14 cellular contexts compared by ENCODE assay signal in the genomic region with DNA sequence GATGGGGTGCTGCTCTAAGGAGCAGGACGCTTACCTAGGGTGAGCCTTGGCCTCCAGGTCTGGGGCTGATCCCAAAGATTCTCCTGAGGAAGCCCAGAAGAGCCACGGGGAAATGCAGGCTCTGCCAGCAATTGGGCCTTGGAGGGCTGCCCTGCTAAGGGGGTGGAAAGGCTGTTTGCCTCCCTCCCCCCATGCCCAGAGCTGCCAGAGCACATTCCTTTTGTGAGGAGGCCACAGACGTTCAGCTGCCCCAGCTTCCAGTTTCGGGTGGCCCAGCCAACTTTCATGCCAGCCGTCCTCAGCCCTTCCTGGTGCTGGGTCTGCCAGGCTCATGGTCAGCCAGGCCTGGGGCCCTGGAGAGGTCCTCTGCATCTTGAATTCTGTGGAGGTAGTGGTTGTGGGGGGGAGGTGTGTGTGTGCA. TPM values are rescaled to one million over a fixed set of nuclear protein-coding genes. Genes with fewer than 3 reads are reported as not detected.
DNase-seq lines count a peak whose midpoint lies in the region; ATAC-seq, FAIRE-seq and TF ChIP-seq lines count a peak whose summit lies in the region.
"Had no signal": no experiment of that assay in that cellular context is flagged by ENCODE, and none has a peak within 500 bp of the region (broad histone marks: within the 10 kb centered on the region; RNA-seq: fewer than 3 reads in every experiment).

No MANE protein-coding gene starts in this region.

- no peak overlapping the region for H3K27ac Mint-ChIP-seq in effector memory CD8-positive, alpha-beta T cell

- CTCF ChIA-PET in H1 (lab: Charles Lee; ENCODE audit: partially characterized antibody): interaction anchor here (0.9 to 14.6 kb wide), 10 partner anchors 10 to 106 kb away, joined by 3 to 151 read pairs (median 31); a partner anchor contains a TSS

- H3K56ac ChIP-seq in H1 (replicated peaks; ENCODE audit: insufficient read length, low read depth, low read length): no peak overlapping the region

- POLR2A ChIA-PET in H1 (lab: Charles Lee; ENCODE audit: partially characterized antibody): interaction anchor here (3.0 kb wide), 1 partner anchor 11 kb away, joined by 12 read pairs; no protein-coding TSS in a partner anchor

- H3K79me1 ChIP-seq in H1 (ENCODE audit: low read depth, low read length): no peaks in the 10 kb centered on the region

- no peak overlapping the region for H2BK5ac ChIP-seq in H1 (ENCODE audit: low read depth, low read length)

- peaks cover 8 to 12% of the 10 kb centered on the region in 2 donors for H3K4me1 Mint-ChIP-seq in effector memory CD8-positive, alpha-beta T cell (ENCODE audit: low read depth in 2 of 2)

- H2AK5ac ChIP-seq in H1 (ENCODE audit: low read depth, low read length): no peak overlapping the region; the same call in 1 of the 2 replicates

- TF ChIP-seq CTCF in H1 (IDR thresholded peaks at IDR 0.05; ENCODE audit: control extremely low read depth in 1 of 3, insufficient read depth in 1 of 3, low read depth in 1 of 3, low read length in 3 of 3): no peak

- no peak overlapping the region for H3K4ac ChIP-seq in H1 (replicated peaks; ENCODE audit: insufficient read length, low read depth, low read length)

- WGBS in H1 (ENCODE audit: extremely low coverage in 1 of 2, insufficient coverage in 1 of 2, insufficient read length in 1 of 2, insufficient replicate concordance in 2 of 2, low coverage in 1 of 2, low lambda C conversion rate in 2 of 2, missing lambda C conversion rate in 1 of 2), 2 experiments: 60% methylated on average over 5 of the region's 5 CpGs; no CpG with 5 or more reads in 1 of the 2 experiments

- no peak overlapping the region; a peak in 1 of 4 replicates for H3K4me2 ChIP-seq in H1 (ENCODE audit: insufficient read depth in 1 of 2, low read depth in 2 of 2, low read length in 2 of 2)

- no peak overlapping the region for H3K14ac ChIP-seq in H1 (ENCODE audit: insufficient read length)

- H2BK15ac ChIP-seq in H1 (ENCODE audit: low read length): no peak overlapping the region

- H3K23ac ChIP-seq in H1 (ENCODE audit: insufficient read length): no peak overlapping the region

- TF ChIP-seq RAD21 in H1 (IDR thresholded peaks at IDR 0.05 in 1 of 2, conservative IDR thresholded peaks at IDR 0.05 in 1 of 2; ENCODE audit: low read depth in 2 of 2, low read length in 2 of 2): no peak

- no peak overlapping the region for H4K8ac ChIP-seq in H1 (ENCODE audit: extremely low read depth, insufficient read depth, low read length)

- peaks cover 3% of the 10 kb centered on the region; the same call in 1 of the 2 replicates for H3K23me2 ChIP-seq in H1 (ENCODE audit: low read depth, low read length)

- TF ChIP-seq POLR2A in H1 (IDR thresholded peaks at IDR 0.05; ENCODE audit: control extremely low read depth in 1 of 2, low read depth in 2 of 2, low read length in 2 of 2): no peak

- H4K20me1 ChIP-seq in H1 (replicated peaks in 1 of 2; ENCODE audit: control insufficient read depth in 1 of 2, insufficient read depth in 2 of 2, low read length in 2 of 2): no peaks in the 10 kb centered on the region

- H3K27me3 Mint-ChIP-seq in effector memory CD8-positive, alpha-beta T cell: peaks cover 20 to 79% of the 10 kb centered on the region in 2 donors

- DNase-seq in 8988T (peak; percentile 7), NCI-H2196 (lab: John Stamatoyannopoulos, UW; ENCODE audit: unreplicated experiment) (peak; percentile 63), H1 (ENCODE audit: low read depth in 1 of 2, low spot score in 2 of 2) (no peak), SJCRH30 (no peak)
- no peak for DNase-seq in effector memory CD8-positive, alpha-beta T cell
- DNase-seq: activated naive CD4-positive, alpha-beta T cell treated with Interleukin-2 at 50 U/mL for 16 hours; BE2C; effector memory CD4-positive, alpha-beta T cell; NCI-H1105 treated with DMSO at 0.1 percent for 48 hours had no signal

- H4K91ac ChIP-seq in H1 (replicated peaks; ENCODE audit: insufficient read length, low read length): no peak overlapping the region

- H3K4me3 ChIP-seq in H1 (ENCODE audit: extremely low read depth in 1 of 4, insufficient read depth in 2 of 4, low read depth in 3 of 4, low read length in 4 of 4) (no peak overlapping the region), muscle layer of colon (ENCODE audit: low read depth in 1 of 2, low read length in 2 of 2) (no peak overlapping the region), SJCRH30 (no peak overlapping the region)
- H3K4me3 ChIP-seq: uterus had no signal

- H3K79me2 ChIP-seq in H1 (ENCODE audit: control insufficient read depth in 1 of 2, insufficient read depth in 2 of 2, low read length in 2 of 2): no peaks in the 10 kb centered on the region

- no peak for FAIRE-seq in H1 (lab: Jason Lieb, UNC)

- no peaks in the 10 kb centered on the region for H3K9me3 Mint-ChIP-seq in effector memory CD8-positive, alpha-beta T cell

- H2AFZ ChIP-seq in H1 (ENCODE audit: low read length): no peak overlapping the region

- H3K9ac ChIP-seq in H1 (replicated peaks in 1 of 4; ENCODE audit: extremely low read depth in 1 of 4, low read depth in 3 of 4, low read length in 3 of 4) (no peak overlapping the region), muscle layer of colon (ENCODE audit: low read length) (no peak overlapping the region)

- no peaks in the 10 kb centered on the region for H3K36me3 ChIP-seq in H1 (ENCODE audit: control insufficient read depth in 2 of 4, insufficient read depth in 4 of 4, low read length in 3 of 4)
- H3K36me3 ChIP-seq in muscle layer of colon (ENCODE audit: insufficient read depth, low read length): no peaks in the 10 kb centered on the region
- H3K36me3 ChIP-seq in SJCRH30: no peaks in the 10 kb centered on the region
- H3K36me3 ChIP-seq: BE2C, neutrophil, uterus had no signal

- no peak overlapping the region for H3K27ac ChIP-seq in H1 (ENCODE audit: low read depth, low read length)
- H3K27ac ChIP-seq in muscle layer of colon (ENCODE audit: low read depth, low read length): peak overlapping the region; percentile 67
- no peak overlapping the region for H3K27ac ChIP-seq in SJCRH30
- H3K27ac ChIP-seq: neutrophil, uterus had no signal

- peaks cover 4 to 29% (median 23%) of the 10 kb centered on the region in 4 experiments for H3K27me3 ChIP-seq in H1 (replicated peaks in 1 of 4; ENCODE audit: control insufficient read depth in 3 of 4, extremely low read depth in 1 of 4, insufficient read depth in 3 of 4, low read length in 3 of 4)
- peaks cover 0 to 7% of the 10 kb centered on the region in 2 donors for H3K27me3 ChIP-seq in muscle layer of colon (ENCODE audit: control insufficient read depth in 1 of 2, insufficient read depth in 2 of 2, low read length in 2 of 2)
- no peaks in the 10 kb centered on the region for H3K27me3 ChIP-seq in SJCRH30
- H3K27me3 ChIP-seq: BE2C, uterus had no signal

- TF ChIP-seq EP300 in H1 (IDR thresholded peaks at IDR 0.05; ENCODE audit: borderline replicate concordance in 1 of 2, low read depth in 2 of 2, low read length in 2 of 2): no peak

- no peak overlapping the region for H3K18ac ChIP-seq in H1 (ENCODE audit: extremely low read depth, low read length)

- 0 out of 2 replicates have a peak overlapping the region, but pooled peaks have one; percentile 1 for H2BK12ac ChIP-seq in H1 (ENCODE audit: low read depth, low read length)

- no peak overlapping the region for H3K4me3 Mint-ChIP-seq in effector memory CD8-positive, alpha-beta T cell

- no peak overlapping the region for H4K5ac ChIP-seq in H1 (ENCODE audit: insufficient read length, low read depth, low read length)

- H3K4me1 ChIP-seq in H1 (replicated peaks in 1 of 4; ENCODE audit: control insufficient read depth in 3 of 4, insufficient read depth in 4 of 4, low read length in 3 of 4) (peaks cover 0 to 12% (median 5%) of the 10 kb centered on the region in 4 experiments; a peak in 5 of 7 replicates), muscle layer of colon (ENCODE audit: insufficient read depth, low read length) (peaks cover 35% of the 10 kb centered on the region), SJCRH30 (peaks cover 40% of the 10 kb centered on the region)

- no peak overlapping the region for H2BK120ac ChIP-seq in H1 (replicated peaks; ENCODE audit: low read depth, low read length)

- H3K36me3 Mint-ChIP-seq in effector memory CD8-positive, alpha-beta T cell (ENCODE audit: insufficient read depth): no peaks in the 10 kb centered on the region

- H2BK20ac ChIP-seq in H1 (ENCODE audit: low read length): peak overlapping the region; percentile 86; the same call in 1 of the 2 replicates

- ATAC-seq in effector memory CD8-positive, alpha-beta T cell (replicated peaks): no peak
- ATAC-seq in HG03521 (IDR thresholded peaks at IDR 0.05; ENCODE audit: unreplicated experiment): no peak
- ATAC-seq in HG03565 (IDR thresholded peaks at IDR 0.05; ENCODE audit: unreplicated experiment): no peak

- H3K9me3 ChIP-seq in H1 (ENCODE audit: insufficient read depth in 2 of 2, low read depth in 1 of 2, low read length in 1 of 2) (no peaks in the 10 kb centered on the region), muscle layer of colon (ENCODE audit: low read length) (no peaks in the 10 kb centered on the region), SJCRH30 (replicated peaks) (no peaks in the 10 kb centered on the region)
- H3K9me3 ChIP-seq: BE2C, neutrophil, uterus had no signal

RNA-seq across cellular contexts. Expression of a gene that starts 16.0 kb away (rescaled TPM):
- 13.2 and 16.5 TPM in 2 replicates for total RNA-seq in H1 (2021; fragmentation: NEBNext Ultra II Directional; extraction: Animal tissue kit (Norgen Biotek cat#: 25700))
- 19.0 and 25.6 TPM in 2 replicates for polyA plus RNA-seq in H1 (2011; rRNA removed)
- 20.8 TPM for polyA plus RNA-seq in H1 (2011; cell fraction: cytosol; rRNA removed)
- polyA plus RNA-seq in H1 (2011; cell fraction: nucleus; rRNA removed): 32.4 TPM
- polyA plus RNA-seq in H1 (2012, experiment 1 of 2): 10.8 to 28.4 TPM (median 20.2 TPM) in 4 replicates
- polyA plus RNA-seq in H1 (2012, experiment 2 of 2): 20.5 TPM
- polyA plus RNA-seq in H1 (2013, experiment 1 of 2): 4.4 TPM
- 4.8 TPM for polyA plus RNA-seq in H1 (2013, experiment 2 of 2)
- polyA minus RNA-seq in H1 (2011; rRNA and poly(A)+ RNA removed): 16.8 and 19.4 TPM in 2 replicates
- 13.4 TPM for polyA minus RNA-seq in H1 (2011; cell fraction: cytosol; rRNA and poly(A)+ RNA removed)
- polyA minus RNA-seq in H1 (2011; cell fraction: nucleus; rRNA and poly(A)+ RNA removed): 20.8 TPM
- total RNA-seq in SJCRH30 (2014; rRNA removed; shearing (Covaris generic)): 1.5 and 2.8 TPM in 2 replicates

RNA-seq across cellular contexts. Expression of a gene that starts 25.4 kb away (rescaled TPM):
- total RNA-seq in H1 (2021; fragmentation: NEBNext Ultra II Directional; extraction: Animal tissue kit (Norgen Biotek cat#: 25700)): 0.15 TPM in 1 of 2 replicates, not detected in the other
- 0.09 and 0.12 TPM in 2 replicates for polyA plus RNA-seq in H1 (2011; rRNA removed)
- polyA plus RNA-seq in H1 (2011; cell fraction: cytosol; rRNA removed): not detected
- polyA plus RNA-seq in H1 (2011; cell fraction: nucleus; rRNA removed): 0.14 TPM
- polyA plus RNA-seq in H1 (2012, experiment 1 of 2): not detected in 4 replicates
- not detected for polyA plus RNA-seq in H1 (2012, experiment 2 of 2)
- polyA plus RNA-seq in H1 (2013, experiment 1 of 2): 0.06 TPM
- 0.09 TPM for polyA plus RNA-seq in H1 (2013, experiment 2 of 2)
- polyA minus RNA-seq in H1 (2011; rRNA and poly(A)+ RNA removed): not detected in 2 replicates
- polyA minus RNA-seq in H1 (2011; cell fraction: cytosol; rRNA and poly(A)+ RNA removed): not detected
- not detected for polyA minus RNA-seq in H1 (2011; cell fraction: nucleus; rRNA and poly(A)+ RNA removed)
- 0.25 and 0.30 TPM in 2 replicates for total RNA-seq in SJCRH30 (2014; rRNA removed; shearing (Covaris generic))

RNA-seq across cellular contexts. Expression of a gene that starts 42.3 kb away (rescaled TPM):
- not detected in 2 replicates for total RNA-seq in H1 (2021; fragmentation: NEBNext Ultra II Directional; extraction: Animal tissue kit (Norgen Biotek cat#: 25700))
- not detected in 2 replicates for polyA plus RNA-seq in H1 (2011; rRNA removed)
- not detected for polyA plus RNA-seq in H1 (2011; cell fraction: cytosol; rRNA removed)
- 0.09 TPM for polyA plus RNA-seq in H1 (2011; cell fraction: nucleus; rRNA removed)
- not detected in 4 replicates for polyA plus RNA-seq in H1 (2012, experiment 1 of 2)
- not detected for polyA plus RNA-seq in H1 (2012, experiment 2 of 2)
- not detected for polyA plus RNA-seq in H1 (2013, experiment 1 of 2)
- not detected for polyA plus RNA-seq in H1 (2013, experiment 2 of 2)
- polyA minus RNA-seq in H1 (2011; rRNA and poly(A)+ RNA removed): not detected in 2 replicates
- not detected for polyA minus RNA-seq in H1 (2011; cell fraction: cytosol; rRNA and poly(A)+ RNA removed)
- not detected for polyA minus RNA-seq in H1 (2011; cell fraction: nucleus; rRNA and poly(A)+ RNA removed)
- 0.06 TPM in 1 of 2 replicates, not detected in the other for total RNA-seq in SJCRH30 (2014; rRNA removed; shearing (Covaris generic))
- total RNA-seq: uterus had no signal

RNA-seq across cellular contexts. Expression of a gene that starts 57.2 kb away (rescaled TPM):
- 0.08 TPM in 1 of 2 replicates, not detected in the other for total RNA-seq in H1 (2021; fragmentation: NEBNext Ultra II Directional; extraction: Animal tissue kit (Norgen Biotek cat#: 25700))
- 0.05 and 0.06 TPM in 2 replicates for polyA plus RNA-seq in H1 (2011; rRNA removed)
- polyA plus RNA-seq in H1 (2011; cell fraction: cytosol; rRNA removed): 0.05 TPM
- 0.06 TPM for polyA plus RNA-seq in H1 (2011; cell fraction: nucleus; rRNA removed)
- polyA plus RNA-seq in H1 (2012, experiment 1 of 2): 0.05 to 0.06 TPM in 2 of 4 replicates, not detected in the others
- 0.07 TPM for polyA plus RNA-seq in H1 (2012, experiment 2 of 2)
- 0.04 TPM for polyA plus RNA-seq in H1 (2013, experiment 1 of 2)
- polyA plus RNA-seq in H1 (2013, experiment 2 of 2): 0.09 TPM
- polyA minus RNA-seq in H1 (2011; rRNA and poly(A)+ RNA removed): 0.03 and 0.10 TPM in 2 replicates
- 0.37 TPM for polyA minus RNA-seq in H1 (2011; cell fraction: cytosol; rRNA and poly(A)+ RNA removed)
- 0.20 TPM for polyA minus RNA-seq in H1 (2011; cell fraction: nucleus; rRNA and poly(A)+ RNA removed)
- total RNA-seq in SJCRH30 (2014; rRNA removed; shearing (Covaris generic)): 45.7 and 49.0 TPM in 2 replicates

Comparison
In these comparisons a context has a peak if more than half of its experiments do, and no peak if none do; other contexts are left out.
1. DNase-seq: peak in 8988T (single experiment) and NCI-H2196 (single experiment); none in H1 (0 of 2), effector memory CD8-positive, alpha-beta T cell (0 of 3) and SJCRH30 (0 of 2).